1 cellular context compared by ENCODE assay signal in genomic region chr1:116984406-116985160, GRCh38.
TF ChIP-seq lines count a peak whose summit lies in the region.

No MANE protein-coding gene starts in this region.

TF ChIP-seq in GM23338, 12 proteins besides CTCF, POLR2A, EP300 and RAD21 (continued from another document):
- TF ChIP-seq, protein P1, sequence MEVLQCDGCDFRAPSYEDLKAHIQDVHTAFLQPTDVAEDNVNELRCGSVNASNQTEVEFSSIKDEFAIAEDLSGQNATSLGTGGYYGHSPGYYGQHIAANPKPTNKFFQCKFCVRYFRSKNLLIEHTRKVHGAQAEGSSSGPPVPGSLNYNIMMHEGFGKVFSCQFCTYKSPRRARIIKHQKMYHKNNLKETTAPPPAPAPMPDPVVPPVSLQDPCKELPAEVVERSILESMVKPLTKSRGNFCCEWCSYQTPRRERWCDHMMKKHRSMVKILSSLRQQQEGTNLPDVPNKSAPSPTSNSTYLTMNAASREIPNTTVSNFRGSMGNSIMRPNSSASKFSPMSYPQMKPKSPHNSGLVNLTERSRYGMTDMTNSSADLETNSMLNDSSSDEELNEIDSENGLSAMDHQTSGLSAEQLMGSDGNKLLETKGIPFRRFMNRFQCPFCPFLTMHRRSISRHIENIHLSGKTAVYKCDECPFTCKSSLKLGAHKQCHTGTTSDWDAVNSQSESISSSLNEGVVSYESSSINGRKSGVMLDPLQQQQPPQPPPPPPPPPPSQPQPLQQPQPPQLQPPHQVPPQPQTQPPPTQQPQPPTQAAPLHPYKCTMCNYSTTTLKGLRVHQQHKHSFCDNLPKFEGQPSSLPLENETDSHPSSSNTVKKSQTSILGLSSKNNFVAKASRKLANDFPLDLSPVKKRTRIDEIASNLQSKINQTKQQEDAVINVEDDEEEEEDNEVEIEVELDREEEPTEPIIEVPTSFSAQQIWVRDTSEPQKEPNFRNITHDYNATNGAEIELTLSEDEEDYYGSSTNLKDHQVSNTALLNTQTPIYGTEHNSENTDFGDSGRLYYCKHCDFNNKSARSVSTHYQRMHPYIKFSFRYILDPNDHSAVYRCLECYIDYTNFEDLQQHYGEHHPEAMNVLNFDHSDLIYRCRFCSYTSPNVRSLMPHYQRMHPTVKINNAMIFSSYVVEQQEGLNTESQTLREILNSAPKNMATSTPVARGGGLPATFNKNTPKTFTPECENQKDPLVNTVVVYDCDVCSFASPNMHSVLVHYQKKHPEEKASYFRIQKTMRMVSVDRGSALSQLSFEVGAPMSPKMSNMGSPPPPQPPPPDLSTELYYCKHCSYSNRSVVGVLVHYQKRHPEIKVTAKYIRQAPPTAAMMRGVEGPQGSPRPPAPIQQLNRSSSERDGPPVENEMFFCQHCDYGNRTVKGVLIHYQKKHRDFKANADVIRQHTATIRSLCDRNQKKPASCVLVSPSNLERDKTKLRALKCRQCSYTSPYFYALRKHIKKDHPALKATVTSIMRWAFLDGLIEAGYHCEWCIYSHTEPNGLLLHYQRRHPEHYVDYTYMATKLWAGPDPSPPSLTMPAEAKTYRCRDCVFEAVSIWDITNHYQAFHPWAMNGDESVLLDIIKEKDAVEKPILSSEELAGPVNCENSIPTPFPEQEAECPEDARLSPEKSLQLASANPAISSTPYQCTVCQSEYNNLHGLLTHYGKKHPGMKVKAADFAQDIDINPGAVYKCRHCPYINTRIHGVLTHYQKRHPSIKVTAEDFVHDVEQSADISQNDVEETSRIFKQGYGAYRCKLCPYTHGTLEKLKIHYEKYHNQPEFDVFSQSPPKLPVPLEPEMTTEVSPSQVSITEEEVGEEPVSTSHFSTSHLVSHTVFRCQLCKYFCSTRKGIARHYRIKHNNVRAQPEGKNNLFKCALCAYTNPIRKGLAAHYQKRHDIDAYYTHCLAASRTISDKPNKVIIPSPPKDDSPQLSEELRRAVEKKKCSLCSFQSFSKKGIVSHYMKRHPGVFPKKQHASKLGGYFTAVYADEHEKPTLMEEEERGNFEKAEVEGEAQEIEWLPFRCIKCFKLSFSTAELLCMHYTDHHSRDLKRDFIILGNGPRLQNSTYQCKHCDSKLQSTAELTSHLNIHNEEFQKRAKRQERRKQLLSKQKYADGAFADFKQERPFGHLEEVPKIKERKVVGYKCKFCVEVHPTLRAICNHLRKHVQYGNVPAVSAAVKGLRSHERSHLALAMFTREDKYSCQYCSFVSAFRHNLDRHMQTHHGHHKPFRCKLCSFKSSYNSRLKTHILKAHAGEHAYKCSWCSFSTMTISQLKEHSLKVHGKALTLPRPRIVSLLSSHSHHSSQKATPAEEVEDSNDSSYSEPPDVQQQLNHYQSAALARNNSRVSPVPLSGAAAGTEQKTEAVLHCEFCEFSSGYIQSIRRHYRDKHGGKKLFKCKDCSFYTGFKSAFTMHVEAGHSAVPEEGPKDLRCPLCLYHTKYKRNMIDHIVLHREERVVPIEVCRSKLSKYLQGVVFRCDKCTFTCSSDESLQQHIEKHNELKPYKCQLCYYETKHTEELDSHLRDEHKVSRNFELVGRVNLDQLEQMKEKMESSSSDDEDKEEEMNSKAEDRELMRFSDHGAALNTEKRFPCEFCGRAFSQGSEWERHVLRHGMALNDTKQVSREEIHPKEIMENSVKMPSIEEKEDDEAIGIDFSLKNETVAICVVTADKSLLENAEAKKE (CRISPR knock-in tag; IDR thresholded peaks at IDR 0.05) = no peak
- TF ChIP-seq EZH2 (IDR thresholded peaks at IDR 0.05; ENCODE audit: low read depth, unreplicated experiment) (no peak), JUNB (IDR thresholded peaks at IDR 0.05; ENCODE audit: unreplicated experiment) (no peak), EZH2phosphoT487 (IDR thresholded peaks at IDR 0.05; ENCODE audit: unreplicated experiment) (no peak), CREB1 (CRISPR knock-in tag; IDR thresholded peaks at IDR 0.05; ENCODE audit: low read depth) (no peak), ZNF114 (CRISPR knock-in tag; IDR thresholded peaks at IDR 0.05) (no peak)
